Comparison of ENCODE assay signal across 20 cellular contexts in the genomic region with DNA sequence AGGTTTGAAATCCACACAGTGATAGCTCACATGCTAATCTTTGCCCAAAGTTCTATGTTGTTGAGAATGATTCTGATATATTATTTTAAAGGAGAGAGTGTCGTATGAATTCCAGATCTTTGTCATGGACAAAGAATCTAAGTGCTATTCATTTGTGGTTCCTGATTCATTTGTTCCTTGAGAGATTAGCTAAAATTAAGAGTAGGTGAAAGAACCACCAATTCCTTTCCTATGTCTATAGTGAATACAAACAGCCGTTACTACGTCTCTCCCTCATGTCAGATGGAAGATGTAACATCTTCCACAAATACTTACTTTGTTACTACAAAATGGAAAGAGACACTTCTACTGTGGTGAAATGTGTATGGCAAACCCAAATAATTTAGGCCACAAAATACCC.
"Had no signal": no experiment of that assay in that cellular context is flagged by ENCODE, and none has a peak within 500 bp of the region (broad histone marks: within the 10 kb centered on the region; RNA-seq: fewer than 3 reads in every experiment).

No MANE protein-coding gene starts in this region.

- H3K4me3 Mint-ChIP-seq: effector memory CD8-positive, alpha-beta T cell; immature natural killer cell; memory B cell; stimulated activated effector memory CD8-positive, alpha-beta T cell treated with anti-CD3 and anti-CD28 coated beads, Interleukin-12 subunit alpha, Interleukin-12 subunit beta, amount 100 ng/mL, for 72 hours; stimulated activated naive CD8-positive, alpha-beta T cell treated with anti-CD3 and anti-CD28 coated beads, Interleukin-15, Interleukin-2, amounts not matched to agents 100 ng/mL and 50 ng/mL, for 24 hours had no signal

- H3K4me1 ChIP-seq: lower lobe of right lung, prostate gland, thyroid gland had no signal

- H3K27me3 ChIP-seq: right atrium auricular region, thyroid gland had no signal

- H3K4me3 ChIP-seq: lower lobe of right lung, prostate gland, right atrium auricular region, thyroid gland had no signal

- DNase-seq: cerebellar nuclear complex; cortex of kidney; effector memory CD8-positive, alpha-beta T cell; hypothalamus; immature natural killer cell; islet precursor cell; left ventricle myocardium superior; lower lobe of right lung; natural killer cell; nucleus accumbens; stimulated activated CD4-positive, alpha-beta T cell treated with anti-CD3 and anti-CD28 coated beads, Interleukin-2, amount 100 ng/mL, for 24 hours; stimulated activated CD4-positive, alpha-beta T cell treated with anti-CD3 and anti-CD28 coated beads, Interleukin-4, amount 100 ng/mL, for 24 hours; thyroid gland had no signal

- H3K27me3 Mint-ChIP-seq: type B pancreatic cell had no signal

- H3K9me3 ChIP-seq: lower lobe of right lung, prostate gland, thyroid gland had no signal

- H3K36me3 ChIP-seq: lower lobe of right lung, prostate gland, right atrium auricular region, thyroid gland had no signal

- H3K36me3 Mint-ChIP-seq: natural killer cell; stimulated activated effector memory CD8-positive, alpha-beta T cell treated with anti-CD3 and anti-CD28 coated beads, Interleukin-12 subunit alpha, Interleukin-12 subunit beta, amount 100 ng/mL, for 72 hours had no signal

- H3K9me3 Mint-ChIP-seq: effector memory CD8-positive, alpha-beta T cell; immature natural killer cell; natural killer cell; stimulated activated naive CD8-positive, alpha-beta T cell treated with anti-CD3 and anti-CD28 coated beads, Interleukin-15, Interleukin-2, amounts not matched to agents 100 ng/mL and 50 ng/mL, for 24 hours had no signal

- ATAC-seq: effector memory CD8-positive, alpha-beta T cell; left ventricle myocardium superior; lower lobe of right lung; natural killer cell; sciatic nerve; stimulated activated effector memory CD8-positive, alpha-beta T cell treated with anti-CD3 and anti-CD28 coated beads, Interleukin-12 subunit alpha, Interleukin-12 subunit beta, amount 100 ng/mL, for 72 hours had no signal

- H3K27ac ChIP-seq: lower lobe of right lung, prostate gland, right atrium auricular region, thyroid gland had no signal

- H3K4me1 Mint-ChIP-seq: memory B cell; stimulated activated effector memory CD8-positive, alpha-beta T cell treated with anti-CD3 and anti-CD28 coated beads, Interleukin-12 subunit alpha, Interleukin-12 subunit beta, amount 100 ng/mL, for 72 hours had no signal

- H3K27ac Mint-ChIP-seq: effector memory CD8-positive, alpha-beta T cell; immature natural killer cell; memory B cell; natural killer cell; stimulated activated effector memory CD8-positive, alpha-beta T cell treated with anti-CD3 and anti-CD28 coated beads, Interleukin-12 subunit alpha, Interleukin-12 subunit beta, amount 100 ng/mL, for 72 hours; stimulated activated naive CD8-positive, alpha-beta T cell treated with anti-CD3 and anti-CD28 coated beads, Interleukin-15, Interleukin-2, amounts not matched to agents 100 ng/mL and 50 ng/mL, for 24 hours; type B pancreatic cell had no signal
